ENCODE assay signal across 7 cellular contexts in the genomic region with DNA sequence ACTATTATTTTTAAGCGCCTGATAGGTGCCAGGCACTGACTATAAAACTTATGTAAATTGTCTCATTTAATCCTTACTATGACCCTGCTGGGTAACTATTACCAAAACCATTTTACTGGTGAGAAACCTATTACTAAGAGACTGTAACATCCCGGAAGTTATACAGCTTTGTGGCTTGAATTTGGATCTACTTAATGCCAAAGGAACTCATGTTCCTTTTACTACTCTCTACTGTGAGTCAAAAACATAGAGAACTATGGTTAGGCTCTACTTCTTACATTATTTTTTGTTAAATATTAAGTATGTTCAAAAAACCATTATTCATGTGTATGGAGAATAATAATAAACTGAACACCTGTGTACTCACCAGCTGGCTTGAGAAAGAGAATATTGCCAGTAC.
DNase-seq lines count a peak whose midpoint lies in the region; ATAC-seq lines count a peak whose summit lies in the region.

No MANE protein-coding gene starts in this region.

- ATAC-seq in GM18517 (IDR thresholded peaks at IDR 0.05; ENCODE audit: unreplicated experiment) (peak; percentile 28), GM19043 (IDR thresholded peaks at IDR 0.05; ENCODE audit: low read depth, unreplicated experiment) (peak; percentile 48), GM19468 (IDR thresholded peaks at IDR 0.05; ENCODE audit: extremely low read depth, unreplicated experiment) (peak; percentile 27), HG02678 (IDR thresholded peaks at IDR 0.05; ENCODE audit: unreplicated experiment) (peak; percentile 40), HG03066 (IDR thresholded peaks at IDR 0.05; ENCODE audit: low read depth, unreplicated experiment) (peak; percentile 30), HG03196 (IDR thresholded peaks at IDR 0.05; ENCODE audit: unreplicated experiment) (peak; percentile 26)

- peak; percentile 39 for DNase-seq in MV-4-11 (lab: John Stamatoyannopoulos, UW)

Comparison
In these comparisons a context has a peak if more than half of its experiments do, and no peak if none do; other contexts are left out.
1. Peak in every context shown above with its lines: DNase-seq and ATAC-seq.